ENCODE assay signal across 11 cellular contexts in the genomic region with DNA sequence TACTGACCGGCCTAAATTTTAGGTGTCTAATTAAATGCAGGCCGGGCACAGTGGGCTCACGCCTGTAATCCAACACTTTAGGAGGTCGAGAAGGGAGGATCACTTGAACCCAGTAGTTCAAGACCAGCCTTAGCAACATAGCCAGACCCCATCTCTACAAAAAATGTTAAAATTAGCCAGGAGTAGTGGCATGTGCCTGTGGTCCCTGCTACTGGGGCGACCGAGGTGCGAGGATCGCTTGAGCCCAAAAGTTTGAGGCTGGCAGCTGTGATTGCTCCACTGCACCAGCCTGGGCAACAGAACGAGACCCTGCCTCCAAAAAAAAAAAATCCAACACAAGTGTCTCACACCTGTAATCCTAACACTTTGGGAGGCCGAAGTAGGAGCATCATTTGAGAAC. TPM values are rescaled to one million over a fixed set of nuclear protein-coding genes. Genes with fewer than 3 reads are reported as not detected.
DNase-seq lines count a peak whose midpoint lies in the region; ATAC-seq and TF ChIP-seq lines count a peak whose summit lies in the region.
"Had no signal": no experiment of that assay in that cellular context is flagged by ENCODE, and none has a peak within 500 bp of the region (broad histone marks: within the 10 kb centered on the region; RNA-seq: fewer than 3 reads in every experiment).

No MANE protein-coding gene starts in this region.

- BruUV-seq in A673 (replicated peaks; lab: Mats Ljungman, UMichigan) (no TSS peak), HCT116 (replicated peaks; lab: Mats Ljungman, UMichigan) (TSS peak; percentile 43)

- H3K27ac ChIP-seq in A673 (ENCODE audit: low read depth, low read length, poor library complexity, severe bottlenecking) (no peak overlapping the region), HCT116 (ENCODE audit: low read depth, low read length) (no peak overlapping the region), caudate nucleus (ENCODE audit: low read depth, low read length) (no peak overlapping the region)
- H3K27ac ChIP-seq in naive thymus-derived CD4-positive, alpha-beta T cell (ENCODE audit: low read depth, low read length): no peak overlapping the region

- ATAC-seq in HCT116: peak; percentile 2; the same call in 1 of the 2 replicates
- no peak for ATAC-seq in activated naive CD8-positive, alpha-beta T cell treated with anti-CD3 and anti-CD28 coated beads, Interleukin-2, amount 50 U/mL, for 24 hours
- no peak for ATAC-seq in naive thymus-derived CD4-positive, alpha-beta T cell

- peaks cover 48% of the 10 kb centered on the region for H3K4me1 Mint-ChIP-seq in activated naive CD8-positive, alpha-beta T cell treated with anti-CD3 and anti-CD28 coated beads, Interleukin-2, amount 50 U/mL, for 24 hours
- H3K4me1 Mint-ChIP-seq in naive thymus-derived CD4-positive, alpha-beta T cell: peaks cover 22 to 48% (median 37%) of the 10 kb centered on the region in 7 donors

- H3K27me3 Mint-ChIP-seq in activated naive CD8-positive, alpha-beta T cell treated with anti-CD3 and anti-CD28 coated beads, Interleukin-2, amount 50 U/mL, for 24 hours: no peaks in the 10 kb centered on the region
- H3K27me3 Mint-ChIP-seq in naive thymus-derived CD4-positive, alpha-beta T cell: no peaks in the 10 kb centered on the region

- H3K4me2 ChIP-seq in HCT116 (ENCODE audit: low read length): peak overlapping the region; percentile 72

- TF ChIP-seq CTCF in A673 (conservative IDR thresholded peaks at IDR 0.05; ENCODE audit: low read depth, low read length) (no peak), HCT116 (IDR thresholded peaks at IDR 0.05 in 2 of 3, conservative IDR thresholded peaks at IDR 0.05 in 1 of 3; ENCODE audit: borderline replicate concordance in 1 of 3, insufficient read depth in 1 of 3, low read depth in 2 of 3, low read length in 2 of 3) (no peak)

- intact Hi-C loops in A673 (cut with micrococcal nuclease; ENCODE audit: unreplicated experiment) (no loop called here), HCT116 (cut with micrococcal nuclease) (no loop called here)
- intact Hi-C loops in naive thymus-derived CD4-positive, alpha-beta T cell (cut with micrococcal nuclease): loop anchor here (1.0 to 10.0 kb wide), 6 partner anchors 23 to 1054 kb away; a partner anchor contains a TSS

- H3K4me3 ChIP-seq in A673 (ENCODE audit: low read depth, low read length, poor library complexity, severe bottlenecking) (peak overlapping the region; percentile 77), HCT116 (replicated peaks in 1 of 2; ENCODE audit: low read depth in 1 of 2, low read length in 2 of 2) (peak overlapping the region; percentile 85 to 99)
- peak overlapping the region; percentile 67 for H3K4me3 ChIP-seq in naive thymus-derived CD4-positive, alpha-beta T cell (ENCODE audit: low read length)

- peaks cover 4% of the 10 kb centered on the region for H3K36me3 Mint-ChIP-seq in activated naive CD8-positive, alpha-beta T cell treated with anti-CD3 and anti-CD28 coated beads, Interleukin-2, amount 50 U/mL, for 24 hours (ENCODE audit: low read depth)
- H3K36me3 Mint-ChIP-seq in naive thymus-derived CD4-positive, alpha-beta T cell: peaks cover 0 to 19% (median 0%) of the 10 kb centered on the region in 5 donors

- no peak for TF ChIP-seq POLR2A in HCT116 (IDR thresholded peaks at IDR 0.05; ENCODE audit: borderline replicate concordance, extremely low read depth, insufficient read depth, insufficient read length)

- no peaks in the 10 kb centered on the region for H3K9me3 Mint-ChIP-seq in activated naive CD8-positive, alpha-beta T cell treated with anti-CD3 and anti-CD28 coated beads, Interleukin-2, amount 50 U/mL, for 24 hours
- H3K9me3 Mint-ChIP-seq in naive thymus-derived CD4-positive, alpha-beta T cell: no peaks in the 10 kb centered on the region

- RAD21 ChIA-PET in HCT116 (lab: Charles Lee; ENCODE audit: low non-redundant PET in 1 of 2, low total read pairs in 2 of 2, uncharacterized antibody in 2 of 2, unreplicated experiment in 2 of 2): interaction anchor here (0.7 kb wide), 2 partner anchors 43 to 655 kb away, joined by 6 to 8 read pairs; no protein-coding TSS in a partner anchor

- CTCF ChIA-PET in A673 (lab: Charles Lee): no interaction called here
- CTCF ChIA-PET in HCT116 (lab: Charles Lee): interaction anchor here (0.8 kb wide), 1 partner anchor 45 kb away, joined by 3 read pairs; no protein-coding TSS in a partner anchor
- CTCF ChIA-PET in naive thymus-derived CD4-positive, alpha-beta T cell (lab: Charles Lee): no interaction called here

- no peaks in the 10 kb centered on the region for H3K36me3 ChIP-seq in A673 (ENCODE audit: insufficient read depth, low read length, poor library complexity, severe bottlenecking)
- no peaks in the 10 kb centered on the region; a peak in 1 of 4 replicates for H3K36me3 ChIP-seq in HCT116 (ENCODE audit: control insufficient read depth in 1 of 2, insufficient read depth in 2 of 2, low read length in 2 of 2)
- peaks cover 0 to 8% (median 0%) of the 10 kb centered on the region in 3 experiments for H3K36me3 ChIP-seq in naive thymus-derived CD4-positive, alpha-beta T cell (ENCODE audit: control insufficient read depth in 2 of 3, insufficient read depth in 3 of 3, low read length in 3 of 3)
- H3K36me3 ChIP-seq: ovary had no signal

- no peaks in the 10 kb centered on the region for H4K20me1 ChIP-seq in HCT116 (ENCODE audit: insufficient read depth)

- no peak for TF ChIP-seq RAD21 in HCT116 (IDR thresholded peaks at IDR 0.05; ENCODE audit: low read depth)

- DNase-seq in A673 (ENCODE audit: low spot score): no peak
- DNase-seq in HCT116 (ENCODE audit: low read depth, low spot score): no peak
- no peak for DNase-seq in activated naive CD8-positive, alpha-beta T cell treated with anti-CD3 and anti-CD28 coated beads, Interleukin-2, amount 50 U/mL, for 24 hours
- no peak for DNase-seq in naive thymus-derived CD4-positive, alpha-beta T cell
- no peak for DNase-seq in SW 1271 (lab: John Stamatoyannopoulos, UW)
- no peak for DNase-seq in LoVo (ENCODE audit: low spot score)
- DNase-seq in caudate nucleus (lab: John Stamatoyannopoulos, UW): no peak
- DNase-seq in NK-92 treated with Interleukin-12 subunit alpha and Interleukin-12 subunit beta, amount 100 ng/mL, for 24 hours (lab: John Stamatoyannopoulos, UW): no peak

- H3K9me3 ChIP-seq in A673 (ENCODE audit: low read depth, low read length, poor library complexity, severe bottlenecking) (no peaks in the 10 kb centered on the region), HCT116 (ENCODE audit: control insufficient read depth in 1 of 2, insufficient read depth in 1 of 2, low read depth in 1 of 2, low read length in 2 of 2) (no peaks in the 10 kb centered on the region)
- no peaks in the 10 kb centered on the region for H3K9me3 ChIP-seq in naive thymus-derived CD4-positive, alpha-beta T cell (ENCODE audit: control insufficient read depth in 2 of 3, low read length in 3 of 3)
- H3K9me3 ChIP-seq: ovary had no signal

- H3K4me3 Mint-ChIP-seq in activated naive CD8-positive, alpha-beta T cell treated with anti-CD3 and anti-CD28 coated beads, Interleukin-2, amount 50 U/mL, for 24 hours: peak overlapping the region; percentile 95
- H3K4me3 Mint-ChIP-seq in naive thymus-derived CD4-positive, alpha-beta T cell: peak overlapping the region; percentile 78 to 95 (median 89)

- peaks cover 43% of the 10 kb centered on the region for H3K79me2 ChIP-seq in HCT116 (ENCODE audit: insufficient read depth, low read length)

- peaks cover 5% of the 10 kb centered on the region for H3K4me1 ChIP-seq in A673 (ENCODE audit: insufficient read depth, low read length, poor library complexity, severe bottlenecking)
- H3K4me1 ChIP-seq in HCT116 (ENCODE audit: control insufficient read depth in 1 of 2, insufficient read depth in 2 of 2, low read length in 2 of 2): peaks cover 14 to 27% of the 10 kb centered on the region in 2 experiments
- peaks cover 3 to 15% of the 10 kb centered on the region in 2 donors for H3K4me1 ChIP-seq in naive thymus-derived CD4-positive, alpha-beta T cell (ENCODE audit: control insufficient read depth in 2 of 2, insufficient read depth in 2 of 2, low read length in 2 of 2)

- no peaks in the 10 kb centered on the region for H3K9me2 ChIP-seq in HCT116 (ENCODE audit: insufficient read depth)

- H3K9ac ChIP-seq in HCT116 (ENCODE audit: low read length): peak overlapping the region; percentile 95; the same call in 1 of the 2 replicates

- peak overlapping the region; percentile 78 for H2AFZ ChIP-seq in HCT116 (ENCODE audit: low read depth, low read length, poor library complexity, severe bottlenecking)

- POLR2A ChIA-PET in A673 (lab: Charles Lee; ENCODE audit: low non-redundant PET) (interaction anchor here (0.7 kb wide), 1 partner anchor 254 kb away, joined by 17 read pairs; no protein-coding TSS in a partner anchor), HCT116 (lab: Charles Lee) (interaction anchor here (0.7 kb wide), 2 partner anchors 14 to 257 kb away, joined by 4 read pairs; no protein-coding TSS in a partner anchor)
- POLR2A ChIA-PET in naive thymus-derived CD4-positive, alpha-beta T cell (lab: Charles Lee): interaction anchor here (0.9 to 1.3 kb wide), 2 partner anchors 14 to 78 kb away, joined by 3 to 5 read pairs; no protein-coding TSS in a partner anchor

- H3K27me3 ChIP-seq in A673 (replicated peaks; ENCODE audit: insufficient read depth, low read depth, low read length, poor library complexity) (no peaks in the 10 kb centered on the region), HCT116 (ENCODE audit: insufficient read depth, low read length) (no peaks in the 10 kb centered on the region)
- no peaks in the 10 kb centered on the region for H3K27me3 ChIP-seq in naive thymus-derived CD4-positive, alpha-beta T cell (ENCODE audit: control insufficient read depth in 2 of 2, insufficient read depth in 2 of 2, low read length in 2 of 2)
- H3K27me3 ChIP-seq: ovary had no signal

- peak overlapping the region; percentile 64 for H3K27ac Mint-ChIP-seq in activated naive CD8-positive, alpha-beta T cell treated with anti-CD3 and anti-CD28 coated beads, Interleukin-2, amount 50 U/mL, for 24 hours
- H3K27ac Mint-ChIP-seq in naive thymus-derived CD4-positive, alpha-beta T cell: peak overlapping the region in 5 of 9 donors; percentile 73 to 89 (median 81)

TF ChIP-seq in HCT116, 20 proteins besides CTCF, POLR2A, EP300 and RAD21 (continues in another document):
- TF ChIP-seq SRF (IDR thresholded peaks at IDR 0.05; ENCODE audit: low read depth) (no peak), POLR2AphosphoS5 (IDR thresholded peaks at IDR 0.05; ENCODE audit: low read depth, low read length) (no peak), ZFX (IDR thresholded peaks at IDR 0.05) (no peak), CEBPB (IDR thresholded peaks at IDR 0.05; ENCODE audit: low read depth) (no peak), SIN3A (IDR thresholded peaks at IDR 0.05; ENCODE audit: low read depth) (no peak)

RNA-seq across cellular contexts. Expression of a gene that starts 0.5 kb away (rescaled TPM):
- total RNA-seq in A673 (2021) (34.4 and 34.7 TPM in 2 replicates), HCT116 (2021; ENCODE audit: unreplicated experiment) (41.8 TPM)
- polyA plus RNA-seq in HCT116 (2012): 18.9 and 25.4 TPM in 2 replicates
- total RNA-seq in naive thymus-derived CD4-positive, alpha-beta T cell: 10 to 100 TPM; 26.8 to 72.7 (median 39.4) TPM
- 10 to 100 TPM; 18.5 to 20.7 TPM for polyA plus RNA-seq in naive thymus-derived CD4-positive, alpha-beta T cell

RNA-seq across cellular contexts. Expression of a gene that starts 5.0 kb away (rescaled TPM):
- not detected in 2 replicates for total RNA-seq in A673 (2021)
- total RNA-seq in HCT116 (2021; ENCODE audit: unreplicated experiment): 2.6 TPM
- polyA plus RNA-seq in HCT116 (2012): 2.1 and 2.2 TPM in 2 replicates
- total RNA-seq in naive thymus-derived CD4-positive, alpha-beta T cell: 10 to 100 TPM in 1 of 5 experiments, 1 to 10 TPM in 4; 1.8 to 13.3 (median 3.3) TPM
- 1 to 10 TPM; 3.0 to 3.3 TPM for polyA plus RNA-seq in naive thymus-derived CD4-positive, alpha-beta T cell
- total RNA-seq: fibroblast of villous mesenchyme, NCI-H460 had no signal
- polyA plus RNA-seq: ovary had no signal

Comparison
In these comparisons a context has a peak if more than half of its experiments do, and no peak if none do; other contexts are left out.
1. intact Hi-C loops: an anchor here in naive thymus-derived CD4-positive, alpha-beta T cell (1.0 to 10.0 kb wide); none called in A673 and HCT116.